Comparison of ENCODE assay signal across 29 cellular contexts in the genomic region with DNA sequence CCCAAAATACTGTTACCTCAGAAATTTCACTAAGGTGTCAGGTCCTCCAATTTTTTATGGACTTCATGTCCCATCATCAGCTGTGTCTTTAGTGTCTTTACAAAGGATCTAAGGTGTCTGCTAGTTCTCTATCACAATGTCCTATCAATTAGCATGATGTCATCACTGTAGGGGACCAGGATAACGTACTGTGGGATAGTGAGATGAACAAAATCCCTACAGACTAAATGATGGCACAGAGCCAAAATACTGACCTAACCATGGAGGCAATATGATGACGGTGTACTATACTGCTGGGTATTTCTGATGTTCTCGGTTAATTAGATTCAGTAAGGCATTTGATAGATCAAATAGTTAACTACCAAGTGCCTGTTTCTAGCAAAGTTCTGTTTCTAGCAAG.
"Had no signal": no experiment of that assay in that cellular context is flagged by ENCODE, and none has a peak within 500 bp of the region (broad histone marks: within the 10 kb centered on the region; RNA-seq: fewer than 3 reads in every experiment).

No MANE protein-coding gene starts in this region.

- FAIRE-seq: frontal cortex, urothelium cell line had no signal

- ATAC-seq: left colon; left ventricle myocardium superior; lower lobe of right lung; naive thymus-derived CD8-positive, alpha-beta T cell; psoas muscle; right cardiac atrium; stimulated activated memory B cell treated with anti-CD40 and anti-IgM and Interleukin-4, amounts not matched to agents 10 μg/mL and 1 μg/mL and 100 μg/mL, for 72 hours; stimulated activated naive CD8-positive, alpha-beta T cell treated with anti-CD3 and anti-CD28 coated beads, Interleukin-15, Interleukin-2, amounts not matched to agents 100 U/mL and 50 U/mL, for 24 hours had no signal

- H3K4me3 ChIP-seq: coronary artery, esophagus squamous epithelium, lower lobe of right lung, ovary, psoas muscle, skin epidermis, spleen, thoracic aorta, tibial nerve, upper lobe of left lung had no signal

- H3K36me3 ChIP-seq: esophagus squamous epithelium, lower lobe of right lung, ovary, spleen, thoracic aorta, tibial nerve, upper lobe of left lung had no signal

- H3K9me3 ChIP-seq: esophagus squamous epithelium, lower lobe of right lung, ovary, psoas muscle, spleen, thoracic aorta, tibial nerve, upper lobe of left lung had no signal

- H3K4me1 ChIP-seq: lower lobe of right lung, psoas muscle, upper lobe of left lung had no signal

- H3K27me3 ChIP-seq: esophagus squamous epithelium, ovary, spleen, tibial nerve, upper lobe of left lung had no signal

- DNase-seq: dermis blood vessel endothelial cell; effector memory CD4-positive, alpha-beta T cell; erythroblast; esophagus squamous epithelium; hypothalamus; immature natural killer cell; islet precursor cell; kidney glomerular epithelial cell; left colon; left ventricle myocardium superior; lower lobe of right lung; naive thymus-derived CD8-positive, alpha-beta T cell; occipital lobe; ovary; posterior cingulate gyrus; psoas muscle; right cardiac atrium; spleen; stimulated activated CD4-positive, alpha-beta T cell treated with anti-CD3 and anti-CD28 coated beads, Interleukin-4, amount 100 ng/mL, for 4 hours; stimulated activated naive CD8-positive, alpha-beta T cell treated with anti-CD3 and anti-CD28 coated beads, Interleukin-15, Interleukin-2, amounts not matched to agents 100 U/mL and 50 U/mL, for 24 hours; substantia nigra; upper lobe of left lung had no signal

- H3K27ac ChIP-seq: coronary artery, esophagus squamous epithelium, lower lobe of right lung, ovary, psoas muscle, skin epidermis, spleen, thoracic aorta, tibial nerve, upper lobe of left lung had no signal
